Comparison of ENCODE assay signal across 8 cellular contexts in genomic region chr17:7572588-7573323, GRCh38. TPM values are rescaled to one million over a fixed set of nuclear protein-coding genes. Genes with fewer than 3 reads are reported as not detected.
DNase-seq lines count a peak whose midpoint lies in the region; ATAC-seq and FAIRE-seq lines count a peak whose summit lies in the region.

No MANE protein-coding gene starts in this region.

- ATAC-seq in GM19035 (IDR thresholded peaks at IDR 0.05; ENCODE audit: unreplicated experiment) (peak; percentile 88), HG03442 (IDR thresholded peaks at IDR 0.05; ENCODE audit: unreplicated experiment) (peak; percentile 1)

- H3K9me3 Mint-ChIP-seq in activated CD4-positive, alpha-beta T cell treated with anti-CD3 and anti-CD28 coated beads, Interleukin-2, amount 10 ng/mL, durations not matched to agents 7 days and 5 days = no peaks in the 10 kb centered on the region

- H3K4me3 Mint-ChIP-seq in activated CD4-positive, alpha-beta T cell treated with anti-CD3 and anti-CD28 coated beads, Interleukin-2, amount 10 ng/mL, durations not matched to agents 7 days and 5 days = peak overlapping the region; percentile 92

- no peaks in the 10 kb centered on the region for H3K27me3 Mint-ChIP-seq in activated CD4-positive, alpha-beta T cell treated with anti-CD3 and anti-CD28 coated beads, Interleukin-2, amount 10 ng/mL, durations not matched to agents 7 days and 5 days

- FAIRE-seq in colon (lab: Jason Lieb, UNC) = peak; percentile 96

- DNase-seq in AG08396 (ENCODE audit: low spot score) (peak; percentile 99), NCI-H748 (lab: John Stamatoyannopoulos, UW; ENCODE audit: unreplicated experiment) (peak; percentile 100), left kidney (ENCODE audit: low read depth, low spot score) (peak; percentile 100)
- no peak for DNase-seq in activated CD4-positive, alpha-beta T cell treated with anti-CD3 and anti-CD28 coated beads, Interleukin-2, amount 10 ng/mL, durations not matched to agents 7 days and 5 days
- DNase-seq in stimulated activated CD4-positive, alpha-beta T cell treated with anti-CD3 and anti-CD28 coated beads, Interleukin-2, amount 100 ng/mL, for 24 hours = peak; percentile 100

- peak overlapping the region; percentile 98 for H3K27ac Mint-ChIP-seq in activated CD4-positive, alpha-beta T cell treated with anti-CD3 and anti-CD28 coated beads, Interleukin-2, amount 10 ng/mL, durations not matched to agents 7 days and 5 days

- peaks cover 73% of the 10 kb centered on the region for H3K36me3 Mint-ChIP-seq in activated CD4-positive, alpha-beta T cell treated with anti-CD3 and anti-CD28 coated beads, Interleukin-2, amount 10 ng/mL, durations not matched to agents 7 days and 5 days (ENCODE audit: low read depth)

- POLR2A ChIA-PET in activated CD4-positive, alpha-beta T cell treated with anti-CD3 and anti-CD28 coated beads, Interleukin-2, amount 10 ng/mL, durations not matched to agents 7 days and 5 days (lab: Charles Lee) = interaction anchor here (1.0 kb wide), 1 partner anchor 11 kb away, joined by 3 read pairs; the partner anchor contains the start of gene MPDU1

- H3K4me1 Mint-ChIP-seq in activated CD4-positive, alpha-beta T cell treated with anti-CD3 and anti-CD28 coated beads, Interleukin-2, amount 10 ng/mL, durations not matched to agents 7 days and 5 days = peaks cover 58% of the 10 kb centered on the region

- CTCF ChIA-PET in activated CD4-positive, alpha-beta T cell treated with anti-CD3 and anti-CD28 coated beads, Interleukin-2, amount 10 ng/mL, durations not matched to agents 7 days and 5 days (lab: Charles Lee) = interaction anchor here (0.7 to 3.1 kb wide), 3 partner anchors 12 to 115 kb away, joined by 3 to 23 read pairs (median 3); partner anchors contain the start of genes SENP3 and TP53

RNA-seq across cellular contexts. Expression of gene CD68, which starts 6.7 kb away (rescaled TPM):
- total RNA-seq in activated CD4-positive, alpha-beta T cell treated with anti-CD3 and anti-CD28 coated beads, Interleukin-2, amount 10 ng/mL, durations not matched to agents 7 days and 5 days = 1 to 10 TPM; 3.8 to 4.4 TPM

RNA-seq across cellular contexts. Expression of gene MPDU1, which starts 10.9 kb away (rescaled TPM):
- total RNA-seq in activated CD4-positive, alpha-beta T cell treated with anti-CD3 and anti-CD28 coated beads, Interleukin-2, amount 10 ng/mL, durations not matched to agents 7 days and 5 days = 10 to 100 TPM; 62.3 to 81.7 TPM

RNA-seq across cellular contexts. Expression of gene SENP3, which starts 11.0 kb away (rescaled TPM):
- 10 to 100 TPM; 51.8 to 53.0 TPM for total RNA-seq in activated CD4-positive, alpha-beta T cell treated with anti-CD3 and anti-CD28 coated beads, Interleukin-2, amount 10 ng/mL, durations not matched to agents 7 days and 5 days

RNA-seq across cellular contexts. Expression of gene TNFSF13, which starts 14.2 kb away (rescaled TPM):
- total RNA-seq in activated CD4-positive, alpha-beta T cell treated with anti-CD3 and anti-CD28 coated beads, Interleukin-2, amount 10 ng/mL, durations not matched to agents 7 days and 5 days = 1 to 10 TPM; 3.8 to 4.0 TPM

RNA-seq across cellular contexts. Expression of gene SOX15, which starts 17.1 kb away (rescaled TPM):
- total RNA-seq in activated CD4-positive, alpha-beta T cell treated with anti-CD3 and anti-CD28 coated beads, Interleukin-2, amount 10 ng/mL, durations not matched to agents 7 days and 5 days = under 1 TPM; 0.57 to 0.71 TPM
